ENCODE assay signal across 11 cellular contexts in genomic region chr14:61512026-61512425, GRCh38.
DNase-seq lines count a peak whose midpoint lies in the region; ATAC-seq, FAIRE-seq and TF ChIP-seq lines count a peak whose summit lies in the region.
"Had no signal": no experiment of that assay in that cellular context is flagged by ENCODE, and none has a peak within 500 bp of the region (broad histone marks: within the 10 kb centered on the region; RNA-seq: fewer than 3 reads in every experiment).

No MANE protein-coding gene starts in this region.

- H4K20me1 ChIP-seq in PC-3 (ENCODE audit: low read length) = no peaks in the 10 kb centered on the region

- H3K9me3 ChIP-seq in CD4-positive, CD25-positive, alpha-beta regulatory T cell (ENCODE audit: control insufficient read depth in 2 of 2, low read length in 2 of 2) = no peaks in the 10 kb centered on the region
- H3K9me3 ChIP-seq in PC-3 (ENCODE audit: low read length) = no peaks in the 10 kb centered on the region
- H3K9me3 ChIP-seq: SJCRH30 had no signal

- H2AFZ ChIP-seq in PC-3 (ENCODE audit: low read length) = no peak overlapping the region

- POLR2A ChIA-PET in PC-3 (lab: Charles Lee; ENCODE audit: unreplicated experiment) = interaction anchor here (0.6 kb wide), 1 partner anchor 183 kb away, joined by 3 read pairs; the partner anchor contains the start of gene HIF1A
- POLR2A ChIA-PET in naive thymus-derived CD8-positive, alpha-beta T cell (lab: Charles Lee) = interaction anchor here (0.7 to 3.0 kb wide), 5 partner anchors 9 to 531 kb away, joined by 3 to 10 read pairs (median 8); partner anchors contain the start of gene TRMT5

- no peaks in the 10 kb centered on the region for H3K27me3 ChIP-seq in CD4-positive, CD25-positive, alpha-beta regulatory T cell (ENCODE audit: control insufficient read depth, insufficient read depth, low read length)
- H3K27me3 ChIP-seq in PC-3 (ENCODE audit: low read length) = no peaks in the 10 kb centered on the region
- H3K27me3 ChIP-seq: SJCRH30 had no signal

- no peak for FAIRE-seq in H54 (lab: Jason Lieb, UNC)

- no peaks in the 10 kb centered on the region for H3K27me3 Mint-ChIP-seq in CD4-positive, CD25-positive, alpha-beta regulatory T cell
- H3K27me3 Mint-ChIP-seq in naive thymus-derived CD8-positive, alpha-beta T cell = no peaks in the 10 kb centered on the region

- ATAC-seq in CD4-positive, CD25-positive, alpha-beta regulatory T cell (ENCODE audit: low read depth in 2 of 2) = no peak
- no peak for ATAC-seq in PC-3
- peak; percentile 28 to 35 for ATAC-seq in naive thymus-derived CD8-positive, alpha-beta T cell

- no peaks in the 10 kb centered on the region for H3K9me2 ChIP-seq in PC-3 (replicated peaks; ENCODE audit: low read length)

- peaks cover 59% of the 10 kb centered on the region for H3K36me3 ChIP-seq in CD4-positive, CD25-positive, alpha-beta regulatory T cell (ENCODE audit: control insufficient read depth, insufficient read depth, low read length)
- H3K36me3 ChIP-seq in PC-3 (ENCODE audit: low read depth, low read length) = no peaks in the 10 kb centered on the region
- H3K36me3 ChIP-seq: SJCRH30 had no signal

- H3K4me3 Mint-ChIP-seq in CD4-positive, CD25-positive, alpha-beta regulatory T cell = peak overlapping the region in 1 of 4 donors; percentile 82
- H3K4me3 Mint-ChIP-seq in naive thymus-derived CD8-positive, alpha-beta T cell = peak overlapping the region in 6 of 10 donors; percentile 22 to 50 (median 45)

- DNase-seq in CD4-positive, CD25-positive, alpha-beta regulatory T cell = no peak
- no peak for DNase-seq in PC-3
- peak; percentile 48 for DNase-seq in cerebellum (ENCODE audit: low spot score)
- no peak for DNase-seq in naive thymus-derived CD8-positive, alpha-beta T cell
- DNase-seq in HPDE6-E6E7 (ENCODE audit: extremely low spot score) = no peak
- no peak for DNase-seq in H54 (ENCODE audit: insufficient read length, low spot score)
- DNase-seq in NCI-H2171 treated with DMSO at 0.1 percent for 48 hours (lab: John Stamatoyannopoulos, UW) = no peak
- DNase-seq in stimulated activated CD4-positive, alpha-beta T cell treated with anti-CD3 and anti-CD28 coated beads, Interleukin-4, amount 100 ng/mL, for 24 hours = no peak
- DNase-seq: GF-D8, NCI-H1436 treated with DMSO at 0.1 percent for 48 hours, SJCRH30 had no signal

- H3K27ac Mint-ChIP-seq in CD4-positive, CD25-positive, alpha-beta regulatory T cell = peak overlapping the region; percentile 93 to 95 (median 94)
- H3K27ac Mint-ChIP-seq in naive thymus-derived CD8-positive, alpha-beta T cell = peak overlapping the region in 9 of 10 donors; percentile 83 to 97 (median 92)

- H3K4me2 ChIP-seq in PC-3 (ENCODE audit: low read length) = 0 out of 2 replicates have a peak overlapping the region, but pooled peaks have one; percentile 1

- peak overlapping the region; percentile 7; the same call in 1 of the 2 replicates for H3K9ac ChIP-seq in PC-3 (ENCODE audit: low read length)

- H3K9me3 Mint-ChIP-seq in CD4-positive, CD25-positive, alpha-beta regulatory T cell = no peaks in the 10 kb centered on the region
- H3K9me3 Mint-ChIP-seq in naive thymus-derived CD8-positive, alpha-beta T cell = peaks cover 0 to 2% (median 0%) of the 10 kb centered on the region in 9 donors

- peaks cover 40% of the 10 kb centered on the region for H3K36me3 Mint-ChIP-seq in CD4-positive, CD25-positive, alpha-beta regulatory T cell
- H3K36me3 Mint-ChIP-seq in naive thymus-derived CD8-positive, alpha-beta T cell = peaks cover 5 to 65% (median 16%) of the 10 kb centered on the region in 3 donors

- CTCF ChIA-PET in PC-3 (lab: Charles Lee) = no interaction called here

- BruUV-seq in PC-3 (replicated peaks; lab: Mats Ljungman, UMichigan) = no TSS peak

- TF ChIP-seq CTCF in PC-3 (conservative IDR thresholded peaks at IDR 0.05; ENCODE audit: low read depth, low read length) = no peak

- H3F3A ChIP-seq in PC-3 (ENCODE audit: low read length, unreplicated experiment) = no peaks in the 10 kb centered on the region

- peaks cover 48% of the 10 kb centered on the region for H3K4me1 ChIP-seq in CD4-positive, CD25-positive, alpha-beta regulatory T cell (ENCODE audit: control insufficient read depth, insufficient read depth, low read length, poor library complexity, severe bottlenecking)
- peaks cover 60% of the 10 kb centered on the region for H3K4me1 ChIP-seq in PC-3 (ENCODE audit: insufficient read depth, low read length)
- H3K4me1 ChIP-seq: SJCRH30 had no signal

- TF ChIP-seq POLR2A in H54 (IDR thresholded peaks at IDR 0.05; ENCODE audit: low read depth, low read length) = no peak

- intact Hi-C loops in PC-3 (cut with micrococcal nuclease) = loop anchor here (1.0 to 5.0 kb wide), 2 partner anchors 11 to 35 kb away; no protein-coding TSS in a partner anchor

- H3K27ac ChIP-seq in CD4-positive, CD25-positive, alpha-beta regulatory T cell (ENCODE audit: insufficient read depth, low read length, poor library complexity, severe bottlenecking) = peak overlapping the region; percentile 30
- peak overlapping the region; percentile 39 for H3K27ac ChIP-seq in PC-3 (ENCODE audit: low read length)
- H3K27ac ChIP-seq: SJCRH30 had no signal

- peaks cover 44 to 89% (median 61%) of the 10 kb centered on the region in 4 donors for H3K4me1 Mint-ChIP-seq in CD4-positive, CD25-positive, alpha-beta regulatory T cell
- peaks cover 48 to 93% (median 86%) of the 10 kb centered on the region in 4 donors for H3K4me1 Mint-ChIP-seq in naive thymus-derived CD8-positive, alpha-beta T cell

- H3K79me2 ChIP-seq in PC-3 (ENCODE audit: low read length) = no peaks in the 10 kb centered on the region

- H3K4me3 ChIP-seq in CD4-positive, CD25-positive, alpha-beta regulatory T cell (ENCODE audit: low read depth, low read length) = no peak overlapping the region
- H3K4me3 ChIP-seq in PC-3 (ENCODE audit: low read length) = no peak overlapping the region
- H3K4me3 ChIP-seq: SJCRH30 had no signal

Comparison
In these comparisons a context has a peak if more than half of its experiments do, and no peak if none do; other contexts are left out.
1. ATAC-seq: peak in naive thymus-derived CD8-positive, alpha-beta T cell (2 of 2); none in CD4-positive, CD25-positive, alpha-beta regulatory T cell (0 of 2) and PC-3 (single experiment).